1 cellular context compared by ENCODE assay signal in the genomic region with DNA sequence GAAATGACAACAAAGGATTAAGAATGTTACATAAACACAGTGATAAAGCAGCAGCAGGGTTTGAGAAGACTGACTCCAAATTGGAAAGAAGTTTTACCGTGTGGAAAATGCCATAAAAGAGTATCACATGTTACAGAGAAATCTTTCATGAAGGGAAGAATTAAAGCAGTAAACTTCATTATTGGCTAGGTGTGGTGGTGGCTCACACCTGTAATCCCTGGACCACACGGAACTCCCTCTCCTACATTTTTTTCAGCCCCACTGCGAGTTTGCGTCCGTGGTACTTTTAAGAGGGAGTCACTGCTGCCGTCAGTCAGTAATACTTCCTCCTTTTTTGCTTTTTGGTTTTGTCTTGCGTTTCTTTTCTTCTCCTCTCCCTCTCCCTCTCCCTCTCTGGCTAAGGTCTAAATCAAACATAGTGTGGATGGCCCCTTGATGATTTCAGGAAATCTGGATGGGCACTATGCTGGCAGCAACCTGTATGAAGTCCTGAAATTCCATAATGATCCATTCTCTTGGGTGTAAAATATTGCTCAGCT.
TF ChIP-seq lines count a peak whose summit lies in the region.

No MANE protein-coding gene starts in this region.

TF ChIP-seq in SK-N-SH, 30 proteins besides CTCF, POLR2A, EP300 and RAD21 (continued from another document):
- TF ChIP-seq, protein P1, sequence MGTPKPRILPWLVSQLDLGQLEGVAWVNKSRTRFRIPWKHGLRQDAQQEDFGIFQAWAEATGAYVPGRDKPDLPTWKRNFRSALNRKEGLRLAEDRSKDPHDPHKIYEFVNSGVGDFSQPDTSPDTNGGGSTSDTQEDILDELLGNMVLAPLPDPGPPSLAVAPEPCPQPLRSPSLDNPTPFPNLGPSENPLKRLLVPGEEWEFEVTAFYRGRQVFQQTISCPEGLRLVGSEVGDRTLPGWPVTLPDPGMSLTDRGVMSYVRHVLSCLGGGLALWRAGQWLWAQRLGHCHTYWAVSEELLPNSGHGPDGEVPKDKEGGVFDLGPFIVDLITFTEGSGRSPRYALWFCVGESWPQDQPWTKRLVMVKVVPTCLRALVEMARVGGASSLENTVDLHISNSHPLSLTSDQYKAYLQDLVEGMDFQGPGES (IDR thresholded peaks at IDR 0.05; ENCODE audit: low read depth, low read length), result no peak
- TF ChIP-seq ZBTB33 (IDR thresholded peaks at IDR 0.05; ENCODE audit: borderline replicate concordance, low read depth) (no peak), TCF12 (IDR thresholded peaks at IDR 0.05) (no peak)
- TF ChIP-seq, protein P2, sequence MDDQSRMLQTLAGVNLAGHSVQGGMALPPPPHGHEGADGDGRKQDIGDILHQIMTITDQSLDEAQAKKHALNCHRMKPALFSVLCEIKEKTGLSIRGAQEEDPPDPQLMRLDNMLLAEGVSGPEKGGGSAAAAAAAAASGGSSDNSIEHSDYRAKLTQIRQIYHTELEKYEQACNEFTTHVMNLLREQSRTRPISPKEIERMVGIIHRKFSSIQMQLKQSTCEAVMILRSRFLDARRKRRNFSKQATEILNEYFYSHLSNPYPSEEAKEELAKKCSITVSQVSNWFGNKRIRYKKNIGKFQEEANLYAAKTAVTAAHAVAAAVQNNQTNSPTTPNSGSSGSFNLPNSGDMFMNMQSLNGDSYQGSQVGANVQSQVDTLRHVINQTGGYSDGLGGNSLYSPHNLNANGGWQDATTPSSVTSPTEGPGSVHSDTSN (IDR thresholded peaks at IDR 0.05), result no peak
